ENCODE assay signal across 1 cellular context in the genomic region with DNA sequence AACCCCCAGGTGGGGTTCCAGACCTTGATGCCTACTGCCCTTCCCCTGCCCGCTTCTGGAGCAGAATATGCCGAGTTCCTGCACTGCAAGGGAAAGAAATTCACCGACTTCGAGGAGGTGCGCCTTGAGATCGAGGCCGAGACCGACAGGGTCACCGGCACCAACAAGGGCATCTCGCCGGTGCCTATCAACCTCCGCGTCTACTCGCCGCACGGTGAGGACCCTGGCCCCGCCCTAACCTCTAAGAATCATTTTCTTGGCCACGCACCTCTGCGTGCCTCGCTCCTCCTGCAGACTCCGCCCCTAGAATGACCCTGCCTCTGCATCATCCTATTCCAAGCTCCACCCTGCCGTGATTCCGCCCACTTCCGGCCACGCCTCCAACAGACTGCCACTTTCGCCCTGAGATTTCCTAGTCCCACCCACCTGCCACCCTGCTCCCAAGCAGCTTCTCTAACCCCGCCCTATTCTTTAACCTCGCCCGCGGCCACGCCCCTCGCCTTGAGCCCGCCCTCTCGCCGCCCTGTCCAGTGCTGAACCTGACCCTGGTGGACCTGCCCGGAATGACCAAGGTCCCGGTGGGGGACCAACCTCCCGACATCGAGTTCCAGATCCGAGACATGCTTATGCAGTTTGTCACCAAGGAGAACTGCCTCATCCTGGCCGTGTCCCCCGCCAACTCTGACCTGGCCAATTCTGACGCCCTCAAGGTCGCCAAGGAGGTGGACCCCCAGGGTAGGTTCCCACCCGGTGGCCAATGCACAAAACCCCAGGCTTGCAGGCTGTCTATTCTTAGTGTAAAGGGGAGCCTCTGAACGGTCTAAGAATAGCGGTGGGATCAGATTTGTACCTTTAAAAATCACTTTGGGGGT.
TF ChIP-seq lines count a peak whose summit lies in the region.

No MANE protein-coding gene starts in this region.

TF ChIP-seq in K562, 482 proteins besides CTCF, POLR2A, EP300 and RAD21 (continued from another document and continues in another):
- TF ChIP-seq, protein P1, sequence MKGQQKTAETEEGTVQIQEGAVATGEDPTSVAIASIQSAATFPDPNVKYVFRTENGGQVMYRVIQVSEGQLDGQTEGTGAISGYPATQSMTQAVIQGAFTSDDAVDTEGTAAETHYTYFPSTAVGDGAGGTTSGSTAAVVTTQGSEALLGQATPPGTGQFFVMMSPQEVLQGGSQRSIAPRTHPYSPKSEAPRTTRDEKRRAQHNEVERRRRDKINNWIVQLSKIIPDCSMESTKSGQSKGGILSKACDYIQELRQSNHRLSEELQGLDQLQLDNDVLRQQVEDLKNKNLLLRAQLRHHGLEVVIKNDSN (CRISPR knock-in tag; IDR thresholded peaks at IDR 0.05) = no peak
- TF ChIP-seq, protein P2, sequence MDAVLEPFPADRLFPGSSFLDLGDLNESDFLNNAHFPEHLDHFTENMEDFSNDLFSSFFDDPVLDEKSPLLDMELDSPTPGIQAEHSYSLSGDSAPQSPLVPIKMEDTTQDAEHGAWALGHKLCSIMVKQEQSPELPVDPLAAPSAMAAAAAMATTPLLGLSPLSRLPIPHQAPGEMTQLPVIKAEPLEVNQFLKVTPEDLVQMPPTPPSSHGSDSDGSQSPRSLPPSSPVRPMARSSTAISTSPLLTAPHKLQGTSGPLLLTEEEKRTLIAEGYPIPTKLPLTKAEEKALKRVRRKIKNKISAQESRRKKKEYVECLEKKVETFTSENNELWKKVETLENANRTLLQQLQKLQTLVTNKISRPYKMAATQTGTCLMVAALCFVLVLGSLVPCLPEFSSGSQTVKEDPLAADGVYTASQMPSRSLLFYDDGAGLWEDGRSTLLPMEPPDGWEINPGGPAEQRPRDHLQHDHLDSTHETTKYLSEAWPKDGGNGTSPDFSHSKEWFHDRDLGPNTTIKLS (IDR thresholded peaks at IDR 0.05; ENCODE audit: borderline replicate concordance, low read depth) = no peak
- TF ChIP-seq, protein P3, sequence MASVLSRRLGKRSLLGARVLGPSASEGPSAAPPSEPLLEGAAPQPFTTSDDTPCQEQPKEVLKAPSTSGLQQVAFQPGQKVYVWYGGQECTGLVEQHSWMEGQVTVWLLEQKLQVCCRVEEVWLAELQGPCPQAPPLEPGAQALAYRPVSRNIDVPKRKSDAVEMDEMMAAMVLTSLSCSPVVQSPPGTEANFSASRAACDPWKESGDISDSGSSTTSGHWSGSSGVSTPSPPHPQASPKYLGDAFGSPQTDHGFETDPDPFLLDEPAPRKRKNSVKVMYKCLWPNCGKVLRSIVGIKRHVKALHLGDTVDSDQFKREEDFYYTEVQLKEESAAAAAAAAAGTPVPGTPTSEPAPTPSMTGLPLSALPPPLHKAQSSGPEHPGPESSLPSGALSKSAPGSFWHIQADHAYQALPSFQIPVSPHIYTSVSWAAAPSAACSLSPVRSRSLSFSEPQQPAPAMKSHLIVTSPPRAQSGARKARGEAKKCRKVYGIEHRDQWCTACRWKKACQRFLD (CRISPR knock-in tag; IDR thresholded peaks at IDR 0.05) = no peak
- TF ChIP-seq, protein P4, sequence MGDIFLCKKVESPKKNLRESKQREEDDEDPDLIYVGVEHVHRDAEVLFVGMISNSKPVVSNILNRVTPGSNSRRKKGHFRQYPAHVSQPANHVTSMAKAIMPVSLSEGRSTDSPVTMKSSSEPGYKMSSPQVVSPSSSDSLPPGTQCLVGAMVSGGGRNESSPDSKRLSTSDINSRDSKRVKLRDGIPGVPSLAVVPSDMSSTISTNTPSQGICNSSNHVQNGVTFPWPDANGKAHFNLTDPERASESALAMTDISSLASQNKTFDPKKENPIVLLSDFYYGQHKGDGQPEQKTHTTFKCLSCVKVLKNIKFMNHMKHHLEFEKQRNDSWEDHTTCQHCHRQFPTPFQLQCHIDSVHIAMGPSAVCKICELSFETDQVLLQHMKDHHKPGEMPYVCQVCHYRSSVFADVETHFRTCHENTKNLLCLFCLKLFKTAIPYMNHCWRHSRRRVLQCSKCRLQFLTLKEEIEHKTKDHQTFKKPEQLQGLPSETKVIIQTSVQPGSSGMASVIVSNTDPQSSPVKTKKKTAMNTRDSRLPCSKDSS (IDR thresholded peaks at IDR 0.05; ENCODE audit: low read depth, partially characterized antibody) = no peak
- 0 out of 2 replicates have a peak, but pooled peaks have one; percentile 41 for TF ChIP-seq HDAC6 (IDR thresholded peaks at IDR 0.05; ENCODE audit: low read depth, low read length)
- no peak for TF ChIP-seq BCOR (IDR thresholded peaks at IDR 0.05)
- TF ChIP-seq, protein P5, sequence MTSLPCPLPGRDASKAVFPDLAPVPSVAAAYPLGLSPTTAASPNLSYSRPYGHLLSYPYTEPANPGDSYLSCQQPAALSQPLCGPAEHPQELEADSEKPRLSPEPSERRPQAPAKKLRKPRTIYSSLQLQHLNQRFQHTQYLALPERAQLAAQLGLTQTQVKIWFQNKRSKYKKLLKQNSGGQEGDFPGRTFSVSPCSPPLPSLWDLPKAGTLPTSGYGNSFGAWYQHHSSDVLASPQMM (CRISPR knock-in tag; IDR thresholded peaks at IDR 0.05) = no peak
- TF ChIP-seq, protein P6, sequence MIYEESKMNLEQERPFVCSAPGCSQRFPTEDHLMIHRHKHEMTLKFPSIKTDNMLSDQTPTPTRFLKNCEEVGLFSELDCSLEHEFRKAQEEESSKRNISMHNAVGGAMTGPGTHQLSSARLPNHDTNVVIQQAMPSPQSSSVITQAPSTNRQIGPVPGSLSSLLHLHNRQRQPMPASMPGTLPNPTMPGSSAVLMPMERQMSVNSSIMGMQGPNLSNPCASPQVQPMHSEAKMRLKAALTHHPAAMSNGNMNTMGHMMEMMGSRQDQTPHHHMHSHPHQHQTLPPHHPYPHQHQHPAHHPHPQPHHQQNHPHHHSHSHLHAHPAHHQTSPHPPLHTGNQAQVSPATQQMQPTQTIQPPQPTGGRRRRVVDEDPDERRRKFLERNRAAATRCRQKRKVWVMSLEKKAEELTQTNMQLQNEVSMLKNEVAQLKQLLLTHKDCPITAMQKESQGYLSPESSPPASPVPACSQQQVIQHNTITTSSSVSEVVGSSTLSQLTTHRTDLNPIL (CRISPR knock-in tag; IDR thresholded peaks at IDR 0.05) = no peak
- TF ChIP-seq CEBPG (CRISPR knock-in tag; IDR thresholded peaks at IDR 0.05) = no peak
- TF ChIP-seq CEBPG (tag; conservative IDR thresholded peaks at IDR 0.05 in 1 of 2, IDR thresholded peaks at IDR 0.05 in 1 of 2) = no peak
- TF ChIP-seq BCL6 (CRISPR knock-in tag; IDR thresholded peaks at IDR 0.05) = no peak
- TF ChIP-seq ZNF143 (CRISPR knock-in tag; IDR thresholded peaks at IDR 0.05) = no peak
- TF ChIP-seq NFE2 (IDR thresholded peaks at IDR 0.05; ENCODE audit: low read depth) = no peak
- TF ChIP-seq, protein P7, sequence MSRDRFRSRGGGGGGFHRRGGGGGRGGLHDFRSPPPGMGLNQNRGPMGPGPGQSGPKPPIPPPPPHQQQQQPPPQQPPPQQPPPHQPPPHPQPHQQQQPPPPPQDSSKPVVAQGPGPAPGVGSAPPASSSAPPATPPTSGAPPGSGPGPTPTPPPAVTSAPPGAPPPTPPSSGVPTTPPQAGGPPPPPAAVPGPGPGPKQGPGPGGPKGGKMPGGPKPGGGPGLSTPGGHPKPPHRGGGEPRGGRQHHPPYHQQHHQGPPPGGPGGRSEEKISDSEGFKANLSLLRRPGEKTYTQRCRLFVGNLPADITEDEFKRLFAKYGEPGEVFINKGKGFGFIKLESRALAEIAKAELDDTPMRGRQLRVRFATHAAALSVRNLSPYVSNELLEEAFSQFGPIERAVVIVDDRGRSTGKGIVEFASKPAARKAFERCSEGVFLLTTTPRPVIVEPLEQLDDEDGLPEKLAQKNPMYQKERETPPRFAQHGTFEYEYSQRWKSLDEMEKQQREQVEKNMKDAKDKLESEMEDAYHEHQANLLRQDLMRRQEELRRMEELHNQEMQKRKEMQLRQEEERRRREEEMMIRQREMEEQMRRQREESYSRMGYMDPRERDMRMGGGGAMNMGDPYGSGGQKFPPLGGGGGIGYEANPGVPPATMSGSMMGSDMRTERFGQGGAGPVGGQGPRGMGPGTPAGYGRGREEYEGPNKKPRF (IDR thresholded peaks at IDR 0.05; ENCODE audit: low read depth, low read length) = no peak
- no peak for TF ChIP-seq TCF3 (CRISPR knock-in tag; IDR thresholded peaks at IDR 0.05)
- no peak for TF ChIP-seq FOXK2 (conservative IDR thresholded peaks at IDR 0.05 in 1 of 2, IDR thresholded peaks at IDR 0.05 in 1 of 2; ENCODE audit: low read depth in 2 of 2)
- no peak for TF ChIP-seq JUNB (CRISPR knock-in tag; conservative IDR thresholded peaks at IDR 0.05)
- TF ChIP-seq ETV5 (CRISPR knock-in tag; IDR thresholded peaks at IDR 0.05; ENCODE audit: low read depth) = no peak
- no peak for TF ChIP-seq CEBPB (tag; IDR thresholded peaks at IDR 0.05)
- TF ChIP-seq HNRNPH1 (optimal IDR thresholded peaks at IDR 0.05; ENCODE audit: low read depth, low read length) = no peak
- TF ChIP-seq, protein P8, sequence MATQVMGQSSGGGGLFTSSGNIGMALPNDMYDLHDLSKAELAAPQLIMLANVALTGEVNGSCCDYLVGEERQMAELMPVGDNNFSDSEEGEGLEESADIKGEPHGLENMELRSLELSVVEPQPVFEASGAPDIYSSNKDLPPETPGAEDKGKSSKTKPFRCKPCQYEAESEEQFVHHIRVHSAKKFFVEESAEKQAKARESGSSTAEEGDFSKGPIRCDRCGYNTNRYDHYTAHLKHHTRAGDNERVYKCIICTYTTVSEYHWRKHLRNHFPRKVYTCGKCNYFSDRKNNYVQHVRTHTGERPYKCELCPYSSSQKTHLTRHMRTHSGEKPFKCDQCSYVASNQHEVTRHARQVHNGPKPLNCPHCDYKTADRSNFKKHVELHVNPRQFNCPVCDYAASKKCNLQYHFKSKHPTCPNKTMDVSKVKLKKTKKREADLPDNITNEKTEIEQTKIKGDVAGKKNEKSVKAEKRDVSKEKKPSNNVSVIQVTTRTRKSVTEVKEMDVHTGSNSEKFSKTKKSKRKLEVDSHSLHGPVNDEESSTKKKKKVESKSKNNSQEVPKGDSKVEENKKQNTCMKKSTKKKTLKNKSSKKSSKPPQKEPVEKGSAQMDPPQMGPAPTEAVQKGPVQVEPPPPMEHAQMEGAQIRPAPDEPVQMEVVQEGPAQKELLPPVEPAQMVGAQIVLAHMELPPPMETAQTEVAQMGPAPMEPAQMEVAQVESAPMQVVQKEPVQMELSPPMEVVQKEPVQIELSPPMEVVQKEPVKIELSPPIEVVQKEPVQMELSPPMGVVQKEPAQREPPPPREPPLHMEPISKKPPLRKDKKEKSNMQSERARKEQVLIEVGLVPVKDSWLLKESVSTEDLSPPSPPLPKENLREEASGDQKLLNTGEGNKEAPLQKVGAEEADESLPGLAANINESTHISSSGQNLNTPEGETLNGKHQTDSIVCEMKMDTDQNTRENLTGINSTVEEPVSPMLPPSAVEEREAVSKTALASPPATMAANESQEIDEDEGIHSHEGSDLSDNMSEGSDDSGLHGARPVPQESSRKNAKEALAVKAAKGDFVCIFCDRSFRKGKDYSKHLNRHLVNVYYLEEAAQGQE (CRISPR knock-in tag; IDR thresholded peaks at IDR 0.05; ENCODE audit: low read depth) = peak; percentile 99
- TF ChIP-seq, protein P9, sequence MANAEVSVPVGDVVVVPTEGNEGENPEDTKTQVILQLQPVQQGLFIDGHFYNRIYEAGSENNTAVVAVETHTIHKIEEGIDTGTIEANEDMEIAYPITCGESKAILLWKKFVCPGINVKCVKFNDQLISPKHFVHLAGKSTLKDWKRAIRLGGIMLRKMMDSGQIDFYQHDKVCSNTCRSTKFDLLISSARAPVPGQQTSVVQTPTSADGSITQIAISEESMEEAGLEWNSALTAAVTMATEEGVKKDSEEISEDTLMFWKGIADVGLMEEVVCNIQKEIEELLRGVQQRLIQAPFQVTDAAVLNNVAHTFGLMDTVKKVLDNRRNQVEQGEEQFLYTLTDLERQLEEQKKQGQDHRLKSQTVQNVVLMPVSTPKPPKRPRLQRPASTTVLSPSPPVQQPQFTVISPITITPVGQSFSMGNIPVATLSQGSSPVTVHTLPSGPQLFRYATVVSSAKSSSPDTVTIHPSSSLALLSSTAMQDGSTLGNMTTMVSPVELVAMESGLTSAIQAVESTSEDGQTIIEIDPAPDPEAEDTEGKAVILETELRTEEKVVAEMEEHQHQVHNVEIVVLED (CRISPR knock-in tag; IDR thresholded peaks at IDR 0.05) = 0 out of 2 replicates have a peak, but pooled peaks have one; percentile 37
- no peak for TF ChIP-seq NFYB (IDR thresholded peaks at IDR 0.05; ENCODE audit: extremely low read depth, insufficient read length)
- TF ChIP-seq KLF10 (CRISPR knock-in tag; IDR thresholded peaks at IDR 0.05) = no peak
- TF ChIP-seq HDAC8 (tag; IDR thresholded peaks at IDR 0.05) = 0 out of 2 replicates have a peak, but pooled peaks have one; percentile 70
- TF ChIP-seq DMBX1 (CRISPR knock-in tag; IDR thresholded peaks at IDR 0.05; ENCODE audit: borderline replicate concordance) = peak; percentile 20; the same call in 1 of the 2 replicates
- TF ChIP-seq, protein P10, sequence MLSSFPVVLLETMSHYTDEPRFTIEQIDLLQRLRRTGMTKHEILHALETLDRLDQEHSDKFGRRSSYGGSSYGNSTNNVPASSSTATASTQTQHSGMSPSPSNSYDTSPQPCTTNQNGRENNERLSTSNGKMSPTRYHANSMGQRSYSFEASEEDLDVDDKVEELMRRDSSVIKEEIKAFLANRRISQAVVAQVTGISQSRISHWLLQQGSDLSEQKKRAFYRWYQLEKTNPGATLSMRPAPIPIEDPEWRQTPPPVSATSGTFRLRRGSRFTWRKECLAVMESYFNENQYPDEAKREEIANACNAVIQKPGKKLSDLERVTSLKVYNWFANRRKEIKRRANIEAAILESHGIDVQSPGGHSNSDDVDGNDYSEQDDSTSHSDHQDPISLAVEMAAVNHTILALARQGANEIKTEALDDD (IDR thresholded peaks at IDR 0.05) = no peak
- TF ChIP-seq, protein P11, sequence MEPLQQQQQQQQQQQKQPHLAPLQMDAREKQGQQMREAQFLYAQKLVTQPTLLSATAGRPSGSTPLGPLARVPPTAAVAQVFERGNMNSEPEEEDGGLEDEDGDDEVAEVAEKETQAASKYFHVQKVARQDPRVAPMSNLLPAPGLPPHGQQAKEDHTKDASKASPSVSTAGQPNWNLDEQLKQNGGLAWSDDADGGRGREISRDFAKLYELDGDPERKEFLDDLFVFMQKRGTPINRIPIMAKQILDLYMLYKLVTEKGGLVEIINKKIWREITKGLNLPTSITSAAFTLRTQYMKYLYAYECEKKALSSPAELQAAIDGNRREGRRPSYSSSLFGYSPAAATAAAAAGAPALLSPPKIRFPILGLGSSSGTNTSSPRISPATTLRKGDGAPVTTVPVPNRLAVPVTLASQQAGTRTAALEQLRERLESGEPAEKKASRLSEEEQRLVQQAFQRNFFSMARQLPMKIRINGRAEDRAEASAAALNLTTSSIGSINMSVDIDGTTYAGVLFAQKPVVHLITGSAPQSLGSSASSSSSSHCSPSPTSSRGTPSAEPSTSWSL (CRISPR knock-in tag; IDR thresholded peaks at IDR 0.05; ENCODE audit: borderline replicate concordance) = peak; percentile 81; the same call in 1 of the 2 replicates
- no peak for TF ChIP-seq PTBP1 (IDR thresholded peaks at IDR 0.05; ENCODE audit: low read depth, low read length)
- peak; percentile 96 for TF ChIP-seq ERF (CRISPR knock-in tag; IDR thresholded peaks at IDR 0.05)
- TF ChIP-seq ZNF584 (CRISPR knock-in tag; IDR thresholded peaks at IDR 0.05; ENCODE audit: low read depth) = no peak
- TF ChIP-seq, protein P12, sequence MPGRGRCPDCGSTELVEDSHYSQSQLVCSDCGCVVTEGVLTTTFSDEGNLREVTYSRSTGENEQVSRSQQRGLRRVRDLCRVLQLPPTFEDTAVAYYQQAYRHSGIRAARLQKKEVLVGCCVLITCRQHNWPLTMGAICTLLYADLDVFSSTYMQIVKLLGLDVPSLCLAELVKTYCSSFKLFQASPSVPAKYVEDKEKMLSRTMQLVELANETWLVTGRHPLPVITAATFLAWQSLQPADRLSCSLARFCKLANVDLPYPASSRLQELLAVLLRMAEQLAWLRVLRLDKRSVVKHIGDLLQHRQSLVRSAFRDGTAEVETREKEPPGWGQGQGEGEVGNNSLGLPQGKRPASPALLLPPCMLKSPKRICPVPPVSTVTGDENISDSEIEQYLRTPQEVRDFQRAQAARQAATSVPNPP (IDR thresholded peaks at IDR 0.05; ENCODE audit: borderline replicate concordance, insufficient read depth, insufficient read length) = no peak
- TF ChIP-seq, protein P13, sequence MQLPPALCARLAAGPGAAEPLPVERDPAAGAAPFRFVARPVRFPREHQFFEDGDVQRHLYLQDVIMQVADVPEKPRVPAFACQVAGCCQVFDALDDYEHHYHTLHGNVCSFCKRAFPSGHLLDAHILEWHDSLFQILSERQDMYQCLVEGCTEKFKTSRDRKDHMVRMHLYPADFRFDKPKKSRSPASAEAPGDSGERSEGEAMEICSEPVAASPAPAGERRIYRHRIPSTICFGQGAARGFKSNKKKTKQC (CRISPR knock-in tag; IDR thresholded peaks at IDR 0.05) = no peak
